ENCODE assay signal across 12 cellular contexts in genomic region chr12:57135487-57135886, GRCh38. TPM values are rescaled to one million over a fixed set of nuclear protein-coding genes. Genes with fewer than 3 reads are reported as not detected.
A peak's percentile ranks its signal among the peaks of the same experiment; 100 is the strongest.
DNase-seq lines count a peak whose midpoint lies in the region; ATAC-seq and TF ChIP-seq lines count a peak whose summit lies in the region.
"Had no signal": no experiment of that assay in that cellular context is flagged by ENCODE, and none has a peak within 500 bp of the region (broad histone marks: within the 10 kb centered on the region; RNA-seq: fewer than 3 reads in every experiment).

No MANE protein-coding gene starts in this region.

- intact Hi-C loops in spleen (cut with DNase I; ENCODE audit: low total_unique reads), result no loop called here

- peaks cover 0 to 3% (median 0%) of the 10 kb centered on the region in 7 donors for H3K27me3 ChIP-seq in spleen (replicated peaks in 1 of 7)

- H3K9me3 ChIP-seq in HEK293 (ENCODE audit: control insufficient read depth, insufficient read depth, low read depth, low read length) (no peaks in the 10 kb centered on the region), spleen (no peaks in the 10 kb centered on the region)

- no peak overlapping the region for H3K27ac Mint-ChIP-seq in stimulated activated effector memory CD8-positive, alpha-beta T cell treated with anti-CD3 and anti-CD28 coated beads, Interleukin-12 subunit alpha, Interleukin-12 subunit beta, amount 100 ng/mL, for 72 hours
- H3K27ac Mint-ChIP-seq: T-cell had no signal

- no peaks in the 10 kb centered on the region for H3K9me3 Mint-ChIP-seq in stimulated activated effector memory CD8-positive, alpha-beta T cell treated with anti-CD3 and anti-CD28 coated beads, Interleukin-12 subunit alpha, Interleukin-12 subunit beta, amount 100 ng/mL, for 72 hours
- H3K9me3 Mint-ChIP-seq: T-cell had no signal

- POLR2A ChIA-PET in HEK293 (lab: Yijun Ruan, JAX), result interaction anchor here (0.6 kb wide), 1 partner anchor 934 kb away, joined by 5 read pairs; no protein-coding TSS in a partner anchor

- H3K4me1 ChIP-seq in HEK293 (ENCODE audit: control insufficient read depth, insufficient read depth, low read length) (no peaks in the 10 kb centered on the region; the same call in 1 of the 2 replicates), spleen (peaks cover 10 to 95% (median 45%) of the 10 kb centered on the region in 6 donors)

- peak; percentile 16 for DNase-seq in dedifferentiated amniotic fluid mesenchymal stem cell (ENCODE audit: extremely low spot score)
- DNase-seq in left kidney (ENCODE audit: low read depth, low spot score), result peak; percentile 67
- DNase-seq in spleen, result no peak
- no peak for DNase-seq in C1 segment of cervical spinal cord (lab: John Stamatoyannopoulos, UW)
- no peak for DNase-seq in NCI-H1092 treated with DMSO at 0.1 percent for 48 hours (lab: John Stamatoyannopoulos, UW)
- no peak for DNase-seq in stimulated activated effector memory CD8-positive, alpha-beta T cell treated with anti-CD3 and anti-CD28 coated beads, Interleukin-12 subunit alpha, Interleukin-12 subunit beta, amount 100 ng/mL, for 72 hours (ENCODE audit: low spot score in 2 of 2)
- DNase-seq: NCI-H2029, T-cell had no signal

- H3K4me3 Mint-ChIP-seq in stimulated activated effector memory CD8-positive, alpha-beta T cell treated with anti-CD3 and anti-CD28 coated beads, Interleukin-12 subunit alpha, Interleukin-12 subunit beta, amount 100 ng/mL, for 72 hours, result no peak overlapping the region
- H3K4me3 Mint-ChIP-seq: T-cell had no signal

- peaks cover 7% of the 10 kb centered on the region for H3K4me1 Mint-ChIP-seq in stimulated activated effector memory CD8-positive, alpha-beta T cell treated with anti-CD3 and anti-CD28 coated beads, Interleukin-12 subunit alpha, Interleukin-12 subunit beta, amount 100 ng/mL, for 72 hours
- H3K4me1 Mint-ChIP-seq: T-cell had no signal

- no peak for ATAC-seq in GM18909 (IDR thresholded peaks at IDR 0.05; ENCODE audit: poor library complexity, unreplicated experiment)
- no peak for ATAC-seq in stimulated activated effector memory CD8-positive, alpha-beta T cell treated with anti-CD3 and anti-CD28 coated beads, Interleukin-12 subunit alpha, Interleukin-12 subunit beta, amount 100 ng/mL, for 72 hours
- ATAC-seq: T-cell had no signal

- 35 to 53% (median 37%) methylated on average over 5 of the region's 5 CpGs for WGBS in spleen, 5 donors

- no peak overlapping the region for H3K27ac ChIP-seq in HEK293 (ENCODE audit: extremely low read depth, low read depth, low read length)
- H3K27ac ChIP-seq in spleen, result peak overlapping the region in 5 of 8 donors; percentile 8 to 87 (median 45)

- TF ChIP-seq CTCF in HEK293 (tag by site-specific recombination; IDR thresholded peaks at IDR 0.05), result no peak
- TF ChIP-seq CTCF in spleen (IDR thresholded peaks at IDR 0.05 in 8 of 11, conservative IDR thresholded peaks at IDR 0.05 in 3 of 11), result no peak

- H3K36me3 Mint-ChIP-seq in stimulated activated effector memory CD8-positive, alpha-beta T cell treated with anti-CD3 and anti-CD28 coated beads, Interleukin-12 subunit alpha, Interleukin-12 subunit beta, amount 100 ng/mL, for 72 hours, result no peaks in the 10 kb centered on the region
- H3K36me3 Mint-ChIP-seq: T-cell had no signal

- H3K4me3 ChIP-seq in HEK293 (ENCODE audit: low read depth, low read length), result no peak overlapping the region
- no peak overlapping the region for H3K4me3 ChIP-seq in spleen

- H3K36me3 ChIP-seq in HEK293 (ENCODE audit: control insufficient read depth in 2 of 2, insufficient read depth in 1 of 2, low read length in 2 of 2) (peaks cover 0 to 25% of the 10 kb centered on the region in 2 experiments; a peak in 2 of 3 replicates), spleen (peaks cover 0 to 10% (median 0%) of the 10 kb centered on the region in 6 donors)

- no peak for TF ChIP-seq POLR2A in spleen (IDR thresholded peaks at IDR 0.05)

- CTCF ChIA-PET in HEK293 (lab: Yijun Ruan, JAX), result interaction anchor here (0.6 to 2.7 kb wide), 4 partner anchors 11 to 107 kb away, joined by 3 to 10 read pairs (median 6); no protein-coding TSS in a partner anchor

TF ChIP-seq in HEK293, 187 proteins besides CTCF, POLR2A, EP300 and RAD21:
- TF ChIP-seq ZNF626 (tag by site-specific recombination; IDR thresholded peaks at IDR 0.05) (no peak), ZBTB20 (tag by site-specific recombination; IDR thresholded peaks at IDR 0.05) (peak; percentile 57)

RNA-seq across cellular contexts. Expression of gene LRP1, which starts 7.2 kb away (rescaled TPM):
- 100 to 1,000 TPM; 103 to 216 (median 181) TPM for total RNA-seq in spleen
- polyA plus RNA-seq in spleen, result 10 to 100 TPM in 2 of 3 donors, 1 to 10 TPM in 1; 8.9 to 24.0 (median 13.0) TPM

RNA-seq across cellular contexts. Expression of gene LRP1-AS, which starts 11.9 kb away (rescaled TPM):
- not detected for total RNA-seq in spleen
- polyA plus RNA-seq in spleen, result not detected
- total RNA-seq: endothelial cell of umbilical vein, T-cell had no signal
- polyA plus RNA-seq: endothelial cell of umbilical vein, neural cell had no signal

RNA-seq across cellular contexts. Expression of gene STAT6, which starts 24.3 kb away (rescaled TPM):
- 100 to 1,000 TPM; 196 to 336 (median 280) TPM for total RNA-seq in spleen
- 100 to 1,000 TPM; 140 to 312 (median 241) TPM for polyA plus RNA-seq in spleen
- polyA plus RNA-seq: neural cell had no signal

RNA-seq across cellular contexts. Expression of gene NAB2, which starts 46.6 kb away (rescaled TPM):
- total RNA-seq in spleen, result 10 to 100 TPM; 14.8 to 25.0 (median 18.2) TPM
- 10 to 100 TPM in 2 of 3 donors, 1 to 10 TPM in 1; 9.0 to 19.1 (median 13.2) TPM for polyA plus RNA-seq in spleen

RNA-seq across cellular contexts. Expression of gene NEMP1, which starts 56.9 kb away (rescaled TPM):
- 10 to 100 TPM; 13.3 to 17.1 (median 15.3) TPM for total RNA-seq in spleen
- polyA plus RNA-seq in spleen, result 1 to 10 TPM; 4.5 to 5.1 (median 4.7) TPM

Comparison
In these comparisons a context has a peak if more than half of its experiments do, and no peak if none do; other contexts are left out.
1. DNase-seq: peak in dedifferentiated amniotic fluid mesenchymal stem cell (single experiment) and left kidney (single experiment); none in spleen (single experiment), C1 segment of cervical spinal cord (0 of 14), NCI-H1092 treated with DMSO at 0.1 percent for 48 hours (single experiment) and stimulated activated effector memory CD8-positive, alpha-beta T cell treated with anti-CD3 and anti-CD28 coated beads, Interleukin-12 subunit alpha, Interleukin-12 subunit beta, amount 100 ng/mL, for 72 hours (0 of 2).